21 cellular contexts compared by ENCODE assay signal in genomic region chr3:118850687-118851086, GRCh38.
"Had no signal": no experiment of that assay in that cellular context is flagged by ENCODE, and none has a peak within 500 bp of the region (broad histone marks: within the 10 kb centered on the region; RNA-seq: fewer than 3 reads in every experiment).

No MANE protein-coding gene starts in this region.

- H3K27me3 ChIP-seq: gastrocnemius medialis, spleen, stomach, transverse colon had no signal

- H3K9me3 ChIP-seq: gastrocnemius medialis, thoracic aorta, transverse colon had no signal

- ATAC-seq: esophagus mucosa; gastrocnemius medialis; heart right ventricle; left colon; left ventricle myocardium superior; sciatic nerve; stimulated activated naive B cell treated with anti-CD40 and anti-IgM and Interleukin-4, amounts not matched to agents 10 μg/mL and 1 μg/mL and 100 μg/mL, for 72 hours had no signal

- H3K4me3 ChIP-seq: coronary artery, gastrocnemius medialis, heart right ventricle, lung, stomach, thoracic aorta, transverse colon had no signal

- H3K27ac Mint-ChIP-seq: naive B cell; nephron; stimulated activated naive B cell treated with anti-CD40 and anti-IgM and Interleukin-4, amounts not matched to agents 10 μg/mL and 1 μg/mL and 100 μg/mL, for 72 hours had no signal

- H3K4me1 Mint-ChIP-seq: nephron had no signal

- H3K27me3 Mint-ChIP-seq: naive B cell had no signal

- H3K27ac ChIP-seq: coronary artery, gastrocnemius medialis, heart right ventricle, stomach, thoracic aorta, transverse colon had no signal

- H3K4me1 ChIP-seq: gastrocnemius medialis, heart right ventricle, spleen, stomach, transverse colon had no signal

- H3K36me3 Mint-ChIP-seq: naive B cell; stimulated activated naive B cell treated with anti-CD40 and anti-IgM and Interleukin-4, amounts not matched to agents 10 μg/mL and 1 μg/mL and 100 μg/mL, for 72 hours had no signal

- DNase-seq: effector CD8-positive, alpha-beta T cell; gastrocnemius medialis; heart right ventricle; hypothalamus; left colon; left ventricle myocardium superior; mesenchymal stem cell; naive B cell; spleen; stimulated activated CD4-positive, alpha-beta T cell treated with anti-CD3 and anti-CD28 coated beads, Interleukin-2, amount 100 ng/mL, for 24 hours; stimulated activated CD4-positive, alpha-beta T cell treated with anti-CD3 and anti-CD28 coated beads, Interleukin-4, amount 100 ng/mL, for 4 hours; stimulated activated naive B cell treated with anti-CD40 and anti-IgM and Interleukin-4, amounts not matched to agents 10 μg/mL and 1 μg/mL and 100 μg/mL, for 72 hours; stomach; substantia nigra; transverse colon had no signal

- H3K4me3 Mint-ChIP-seq: nephron; stimulated activated naive B cell treated with anti-CD40 and anti-IgM and Interleukin-4, amounts not matched to agents 10 μg/mL and 1 μg/mL and 100 μg/mL, for 72 hours had no signal

- H3K36me3 ChIP-seq: gastrocnemius medialis, heart right ventricle, spleen, stomach, thoracic aorta, transverse colon had no signal
